ENCODE assay signal across 19 cellular contexts in genomic region chr7:96183163-96183562, GRCh38.
DNase-seq lines count a peak whose midpoint lies in the region; ATAC-seq, FAIRE-seq and TF ChIP-seq lines count a peak whose summit lies in the region.
"Had no signal": no experiment of that assay in that cellular context is flagged by ENCODE, and none has a peak within 500 bp of the region (broad histone marks: within the 10 kb centered on the region; RNA-seq: fewer than 3 reads in every experiment).

No MANE protein-coding gene starts in this region.

- no peak overlapping the region for H3K4me3 ChIP-seq in liver (ENCODE audit: low read depth in 1 of 3, low read length in 3 of 3)
- H3K4me3 ChIP-seq in HepG2 (replicated peaks in 1 of 3; ENCODE audit: insufficient read depth in 1 of 3, low read depth in 2 of 3, low read length in 3 of 3): no peak overlapping the region
- no peak overlapping the region for H3K4me3 ChIP-seq in RWPE2 (ENCODE audit: severe bottlenecking)
- H3K4me3 ChIP-seq: cardiac muscle cell, gastroesophageal sphincter, SK-N-MC had no signal

- CTCF ChIA-PET in HepG2 (lab: Yijun Ruan, JAX; ENCODE audit: low intra/inter-chr PET ratio, low total read pairs): no interaction called here

- H3K36me3 Mint-ChIP-seq in stimulated activated memory B cell treated with anti-CD40 and anti-IgM and Interleukin-4, amounts not matched to agents 10 μg/mL and 1 μg/mL and 100 μg/mL, for 72 hours: peaks cover 56% of the 10 kb centered on the region
- H3K36me3 Mint-ChIP-seq: activated naive CD4-positive, alpha-beta T cell treated with anti-CD3 and anti-CD28 coated beads, Interleukin-2, amount 10 ng/mL, durations not matched to agents 7 days and 5 days had no signal

- TF ChIP-seq EP300 in HepG2 (IDR thresholded peaks at IDR 0.05; ENCODE audit: low read depth in 2 of 2, low read length in 2 of 2): no peak
- TF ChIP-seq EP300 in HepG2 (CRISPR knock-in tag; IDR thresholded peaks at IDR 0.05; ENCODE audit: borderline replicate concordance): no peak

- H3K9ac ChIP-seq in liver (ENCODE audit: low read depth in 1 of 2, low read length in 2 of 2): no peak overlapping the region
- H3K9ac ChIP-seq in HepG2 (ENCODE audit: insufficient read depth, low read depth, low read length): no peak overlapping the region

- H3K79me2 ChIP-seq in HepG2 (ENCODE audit: insufficient read depth, low read length): no peaks in the 10 kb centered on the region

- no peaks in the 10 kb centered on the region for H3K9me3 Mint-ChIP-seq in stimulated activated memory B cell treated with anti-CD40 and anti-IgM and Interleukin-4, amounts not matched to agents 10 μg/mL and 1 μg/mL and 100 μg/mL, for 72 hours
- H3K9me3 Mint-ChIP-seq: activated naive CD4-positive, alpha-beta T cell treated with anti-CD3 and anti-CD28 coated beads, Interleukin-2, amount 10 ng/mL, durations not matched to agents 7 days and 5 days; activated T-cell treated with anti-CD3 and anti-CD28 coated beads, Interleukin-2, amount 50 U/mL, for 4 hours; CD4-positive, alpha-beta T cell had no signal

- H3K9me3 ChIP-seq in liver (ENCODE audit: control insufficient read depth in 4 of 4, low read length in 3 of 4) (no peaks in the 10 kb centered on the region), HepG2 (ENCODE audit: low read length) (no peaks in the 10 kb centered on the region), RWPE2 (ENCODE audit: severe bottlenecking) (no peaks in the 10 kb centered on the region)
- H3K9me3 ChIP-seq: gastroesophageal sphincter had no signal

- H2AFZ ChIP-seq in HepG2 (ENCODE audit: low read length): no peak overlapping the region

- H3K27ac ChIP-seq in liver (ENCODE audit: low read depth in 1 of 2, low read length in 2 of 2): no peak overlapping the region
- no peak overlapping the region for H3K27ac ChIP-seq in HepG2 (ENCODE audit: extremely low read length, insufficient read depth, low read length)
- H3K27ac ChIP-seq in RWPE2 (ENCODE audit: poor library complexity, severe bottlenecking): no peak overlapping the region
- H3K27ac ChIP-seq in foreskin keratinocyte: no peak overlapping the region
- H3K27ac ChIP-seq: cardiac muscle cell, gastroesophageal sphincter, SK-N-MC had no signal

- in situ Hi-C loops in HepG2 (cut with HindIII; ENCODE audit: extremely low pct_ligation_motif_present, low pct_unique_long_range_greater_than_20kb): no loop called here

- no peak for DNase-seq in HepG2 (ENCODE audit: low spot score)
- DNase-seq in RWPE2 (ENCODE audit: low spot score): no peak
- no peak for DNase-seq in foreskin keratinocyte
- DNase-seq in HuH-7.5 (ENCODE audit: low spot score): no peak
- DNase-seq: activated naive CD4-positive, alpha-beta T cell treated with anti-CD3 and anti-CD28 coated beads, Interleukin-2, amount 10 ng/mL, durations not matched to agents 7 days and 5 days; activated T-cell treated with anti-CD3 and anti-CD28 coated beads, Interleukin-2, amount 50 U/mL, for 4 hours; CD4-positive, alpha-beta T cell; mesenchymal stem cell; NCI-H146; NCI-H226 had no signal

- H3K4me3 Mint-ChIP-seq in stimulated activated memory B cell treated with anti-CD40 and anti-IgM and Interleukin-4, amounts not matched to agents 10 μg/mL and 1 μg/mL and 100 μg/mL, for 72 hours: no peak overlapping the region
- H3K4me3 Mint-ChIP-seq: activated naive CD4-positive, alpha-beta T cell treated with anti-CD3 and anti-CD28 coated beads, Interleukin-2, amount 10 ng/mL, durations not matched to agents 7 days and 5 days; activated T-cell treated with anti-CD3 and anti-CD28 coated beads, Interleukin-2, amount 50 U/mL, for 4 hours; CD4-positive, alpha-beta T cell had no signal

- H3K4me1 ChIP-seq in liver (ENCODE audit: control insufficient read depth in 4 of 4, insufficient read depth in 4 of 4, low read length in 3 of 4) (peaks cover 2 to 16% (median 10%) of the 10 kb centered on the region in 4 donors), HepG2 (ENCODE audit: insufficient read depth, low read length) (no peaks in the 10 kb centered on the region), RWPE2 (ENCODE audit: insufficient read depth, poor library complexity, severe bottlenecking) (peaks cover 8% of the 10 kb centered on the region), foreskin keratinocyte (peaks cover 13% of the 10 kb centered on the region)

- peaks cover 3 to 47% (median 26%) of the 10 kb centered on the region in 4 donors for H3K36me3 ChIP-seq in liver (ENCODE audit: control insufficient read depth in 4 of 4, insufficient read depth in 3 of 4, low read depth in 1 of 4, low read length in 3 of 4)
- peaks cover 9 to 60% of the 10 kb centered on the region in 2 experiments for H3K36me3 ChIP-seq in HepG2 (replicated peaks in 1 of 2; ENCODE audit: control insufficient read depth in 1 of 2, insufficient read depth in 2 of 2, low read length in 2 of 2)
- H3K36me3 ChIP-seq in RWPE2 (ENCODE audit: low read depth): peaks cover 36% of the 10 kb centered on the region
- H3K36me3 ChIP-seq: cardiac muscle cell had no signal

- POLR2A ChIA-PET in HepG2 (lab: Yijun Ruan, JAX): no interaction called here

- TF ChIP-seq CTCF in liver (IDR thresholded peaks at IDR 0.05; ENCODE audit: low read depth, low read length, missing input control) (no peak), HepG2 (CRISPR knock-in tag; IDR thresholded peaks at IDR 0.05) (no peak), RWPE2 (IDR thresholded peaks at IDR 0.05; ENCODE audit: poor library complexity, severe bottlenecking) (peak; percentile 30), foreskin keratinocyte (conservative IDR thresholded peaks at IDR 0.05) (peak; percentile 46)

- H3K27me3 Mint-ChIP-seq in stimulated activated memory B cell treated with anti-CD40 and anti-IgM and Interleukin-4, amounts not matched to agents 10 μg/mL and 1 μg/mL and 100 μg/mL, for 72 hours: no peaks in the 10 kb centered on the region
- H3K27me3 Mint-ChIP-seq: activated naive CD4-positive, alpha-beta T cell treated with anti-CD3 and anti-CD28 coated beads, Interleukin-2, amount 10 ng/mL, durations not matched to agents 7 days and 5 days; CD4-positive, alpha-beta T cell had no signal

- no peak overlapping the region for H3K27ac Mint-ChIP-seq in stimulated activated memory B cell treated with anti-CD40 and anti-IgM and Interleukin-4, amounts not matched to agents 10 μg/mL and 1 μg/mL and 100 μg/mL, for 72 hours
- H3K27ac Mint-ChIP-seq: activated naive CD4-positive, alpha-beta T cell treated with anti-CD3 and anti-CD28 coated beads, Interleukin-2, amount 10 ng/mL, durations not matched to agents 7 days and 5 days; CD4-positive, alpha-beta T cell had no signal

- H3K4me1 Mint-ChIP-seq in stimulated activated memory B cell treated with anti-CD40 and anti-IgM and Interleukin-4, amounts not matched to agents 10 μg/mL and 1 μg/mL and 100 μg/mL, for 72 hours: no peaks in the 10 kb centered on the region
- H3K4me1 Mint-ChIP-seq: activated naive CD4-positive, alpha-beta T cell treated with anti-CD3 and anti-CD28 coated beads, Interleukin-2, amount 10 ng/mL, durations not matched to agents 7 days and 5 days had no signal

- H3K4me2 ChIP-seq in HepG2 (ENCODE audit: low read depth, low read length): no peak overlapping the region

- no TSS peak for BruUV-seq in HepG2 (replicated peaks; lab: Mats Ljungman, UMichigan)

- ATAC-seq in HepG2: no peak
- ATAC-seq in RWPE2 (ENCODE audit: low read depth): no peak
- ATAC-seq in foreskin keratinocyte: no peak
- ATAC-seq in stimulated activated memory B cell treated with anti-CD40 and anti-IgM and Interleukin-4, amounts not matched to agents 10 μg/mL and 1 μg/mL and 100 μg/mL, for 72 hours: no peak
- no peak for ATAC-seq in GM21723 (IDR thresholded peaks at IDR 0.05; ENCODE audit: unreplicated experiment)
- no peak for ATAC-seq in HG03354 (IDR thresholded peaks at IDR 0.05; ENCODE audit: poor library complexity, severe bottlenecking, unreplicated experiment)
- ATAC-seq: activated T-cell treated with anti-CD3 and anti-CD28 coated beads, Interleukin-2, amount 50 U/mL, for 4 hours; gastroesophageal sphincter; sciatic nerve had no signal

- H4K20me1 ChIP-seq in HepG2 (ENCODE audit: insufficient read depth, low read length): no peaks in the 10 kb centered on the region

- H3K27me3 ChIP-seq in liver (ENCODE audit: control insufficient read depth in 4 of 4, insufficient read depth in 4 of 4, low read length in 3 of 4) (no peaks in the 10 kb centered on the region), HepG2 (ENCODE audit: control insufficient read depth in 1 of 2, insufficient read depth in 2 of 2, low read length in 2 of 2) (no peaks in the 10 kb centered on the region), RWPE2 (ENCODE audit: insufficient read depth, poor library complexity, severe bottlenecking) (no peaks in the 10 kb centered on the region), foreskin keratinocyte (no peaks in the 10 kb centered on the region)
- H3K27me3 ChIP-seq: cardiac muscle cell, gastroesophageal sphincter had no signal

- TF ChIP-seq RAD21 in liver (IDR thresholded peaks at IDR 0.05): peak; percentile 8 to 49
- TF ChIP-seq RAD21 in HepG2 (CRISPR knock-in tag; IDR thresholded peaks at IDR 0.05): no peak

- intact Hi-C loops in HepG2 (cut with micrococcal nuclease; ENCODE audit: unreplicated experiment): no loop called here

- 86% methylated on average over 3 of the region's 3 CpGs for WGBS in liver
- WGBS in HepG2 (ENCODE audit: low lambda C conversion rate): 99% methylated on average over 3 of the region's 3 CpGs

- FAIRE-seq in HepG2 (lab: Jason Lieb, UNC): no peak
- FAIRE-seq: H54 had no signal

- no peak for TF ChIP-seq POLR2A in HepG2 (IDR thresholded peaks at IDR 0.05; ENCODE audit: insufficient read depth in 1 of 2, low read depth in 2 of 2, low read length in 2 of 2)

TF ChIP-seq in liver, 16 proteins besides CTCF, POLR2A, EP300 and RAD21 (continues in another document):
- TF ChIP-seq EGR1 (IDR thresholded peaks at IDR 0.05; ENCODE audit: low read depth in 2 of 2) (no peak), RXRA (IDR thresholded peaks at IDR 0.05) (no peak), HNF4G (IDR thresholded peaks at IDR 0.05) (no peak), ATF3 (IDR thresholded peaks at IDR 0.05) (no peak)

Comparison
In these comparisons a context has a peak if more than half of its experiments do, and no peak if none do; other contexts are left out.
1. CTCF ChIP-seq: peak in RWPE2 (single experiment) and foreskin keratinocyte (single experiment); none in liver (single experiment) and HepG2 (single experiment).